In the genomic region with DNA sequence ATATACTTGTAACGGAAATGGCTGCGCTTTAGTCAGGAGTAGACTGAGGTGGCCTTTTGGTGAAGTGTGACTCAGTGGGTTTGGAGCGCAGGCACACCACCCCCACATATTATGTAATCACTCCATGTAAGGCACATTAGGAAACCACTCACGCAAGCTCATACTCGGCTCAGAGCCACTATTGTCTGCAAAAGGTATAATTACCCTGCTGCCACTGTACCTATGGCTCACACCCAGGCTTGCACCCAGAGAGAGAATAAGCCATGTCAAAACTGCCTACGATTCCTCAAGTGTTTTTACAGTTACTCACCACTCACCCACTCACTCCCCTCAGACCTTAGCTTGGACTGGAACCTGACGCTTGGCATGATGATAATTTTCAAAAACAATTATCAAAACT, we compare ENCODE assay signal across 13 cellular contexts.
DNase-seq lines count a peak whose midpoint lies in the region; ATAC-seq and TF ChIP-seq lines count a peak whose summit lies in the region.
"Had no signal": no experiment of that assay in that cellular context is flagged by ENCODE, and none has a peak within 500 bp of the region (broad histone marks: within the 10 kb centered on the region; RNA-seq: fewer than 3 reads in every experiment).

No MANE protein-coding gene starts in this region.

- intact Hi-C loops in posterior vena cava (cut with DNase I), result no loop called here

- H3K4me3 ChIP-seq in fibroblast of mammary gland (ENCODE audit: control insufficient read depth, low read depth, low read length), result no peak overlapping the region
- no peak overlapping the region for H3K4me3 ChIP-seq in skeletal muscle cell (ENCODE audit: low read depth, low read length)
- H3K4me3 ChIP-seq: neural progenitor cell had no signal

- DNase-seq in H4 (ENCODE audit: low spot score) (peak; percentile 60), RKO (ENCODE audit: low spot score) (peak; percentile 64), fibroblast of mammary gland (ENCODE audit: low read depth) (peak; percentile 91), skeletal muscle cell (ENCODE audit: low read depth) (peak; percentile 91), posterior vena cava (ENCODE audit: low spot score) (no peak)
- DNase-seq: activated CD4-positive, CD25-positive, alpha-beta regulatory T cell; activated T-cell treated with anti-CD3 and anti-CD28 coated beads, Interleukin-2, amount 50 U/mL, for 4 hours; Kasumi-1; left colon; NCI-H510A had no signal

- TF ChIP-seq CTCF in fibroblast of mammary gland (conservative IDR thresholded peaks at IDR 0.05; ENCODE audit: control insufficient read depth, insufficient read depth, low read depth, low read length), result no peak

- no peak for ATAC-seq in HG02610 (IDR thresholded peaks at IDR 0.05; ENCODE audit: unreplicated experiment)
- ATAC-seq in GM21529 (IDR thresholded peaks at IDR 0.05; ENCODE audit: unreplicated experiment), result no peak
- ATAC-seq: activated T-cell treated with anti-CD3 and anti-CD28 coated beads, Interleukin-2, amount 50 U/mL, for 4 hours; left colon had no signal
